In the genomic region with DNA sequence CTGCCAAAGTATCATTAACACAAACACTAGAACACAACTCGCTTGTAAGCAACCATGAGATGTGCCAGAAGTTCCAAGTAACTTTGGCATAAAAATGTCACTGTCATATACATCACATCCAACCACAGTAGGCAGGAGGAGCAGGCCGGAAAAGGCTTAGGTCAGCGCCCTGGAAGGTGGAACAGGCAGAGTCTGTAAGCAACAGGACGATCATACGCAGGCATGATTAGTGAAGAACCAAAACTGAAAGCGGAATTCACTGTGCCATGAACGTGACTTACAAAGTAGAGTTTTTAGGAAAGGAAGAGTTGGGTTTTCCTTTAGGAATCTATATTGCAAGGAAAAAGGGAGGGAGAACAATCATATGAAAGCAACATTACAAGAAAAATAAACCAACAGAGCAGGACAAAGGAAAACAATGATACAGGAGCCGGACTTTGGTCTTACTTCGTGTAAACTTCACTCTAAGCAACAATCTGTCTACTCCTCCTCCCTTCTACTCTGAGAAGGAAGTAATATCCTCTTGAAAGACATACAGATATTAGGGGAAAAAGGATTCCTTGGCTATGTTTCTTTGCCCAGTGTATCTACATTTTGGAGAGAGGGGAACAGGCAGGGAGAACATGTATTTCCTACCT, we compare ENCODE assay signal across 8 cellular contexts. TPM values are rescaled to one million over a fixed set of nuclear protein-coding genes. Genes with fewer than 3 reads are reported as not detected.
A peak's percentile ranks its signal among the peaks of the same experiment; 100 is the strongest.
DNase-seq lines count a peak whose midpoint lies in the region; ATAC-seq and TF ChIP-seq lines count a peak whose summit lies in the region.

No MANE protein-coding gene starts in this region.

- DNase-seq in activated T-cell treated with anti-CD3 and anti-CD28 coated beads, Interleukin-2, amount 50 U/mL, for 24 hours, result peak; percentile 28
- no peak for DNase-seq in activated T-cell treated with anti-CD3 and anti-CD28 coated beads, Interleukin-2, amount 50 U/mL, for 1 hour
- DNase-seq in effector memory CD4-positive, alpha-beta T cell, result no peak
- DNase-seq in tibial nerve (ENCODE audit: low spot score in 2 of 2) (peak in 1 of 2 donors; percentile 25), DMS 273 treated with DMSO at 0.1 percent for 48 hours (lab: John Stamatoyannopoulos, UW) (no peak)

- H3K27ac ChIP-seq in effector memory CD4-positive, alpha-beta T cell (ENCODE audit: insufficient read depth, low read length, poor library complexity, severe bottlenecking), result peak overlapping the region; percentile 29
- H3K27ac ChIP-seq in mesodermal cell (ENCODE audit: low read depth, low read length, severe bottlenecking) (peak overlapping the region; percentile 10), tibial nerve (peak overlapping the region in 3 of 4 donors; percentile 56 to 78 (median 64))

- H3K4me3 ChIP-seq in effector memory CD4-positive, alpha-beta T cell (ENCODE audit: insufficient read depth, low read depth, low read length, poor library complexity, severe bottlenecking), result no peak overlapping the region
- H3K4me3 ChIP-seq in mesodermal cell (ENCODE audit: extremely low read depth, insufficient read depth, low read length, poor library complexity, severe bottlenecking) (no peak overlapping the region), tibial nerve (peak overlapping the region in 2 of 4 donors; percentile 12 to 21)

- TF ChIP-seq CTCF in tibial nerve (IDR thresholded peaks at IDR 0.05), result no peak

- no peak for TF ChIP-seq POLR2A in tibial nerve (IDR thresholded peaks at IDR 0.05)

- peaks cover 34% of the 10 kb centered on the region for H3K4me1 Mint-ChIP-seq in activated T-cell treated with anti-CD3 and anti-CD28 coated beads, Interleukin-2, amount 50 U/mL, for 24 hours (ENCODE audit: low read depth)

- 97 to 100% methylated on average over 6 to 7 of the region's 9 CpGs for WGBS in mesodermal cell (ENCODE audit: insufficient coverage in 2 of 2), 2 experiments
- WGBS in tibial nerve, 2 donors, result 43 to 45% methylated on average over 9 of the region's 9 CpGs

- no peak for ATAC-seq in GM21825 (IDR thresholded peaks at IDR 0.05; ENCODE audit: unreplicated experiment)
- ATAC-seq in GM18519 (IDR thresholded peaks at IDR 0.05; ENCODE audit: low FRiP score, unreplicated experiment), result no peak

- H3K4me3 Mint-ChIP-seq in activated T-cell treated with anti-CD3 and anti-CD28 coated beads, Interleukin-2, amount 50 U/mL, for 24 hours, result peak overlapping the region; percentile 12

- H3K27ac Mint-ChIP-seq in activated T-cell treated with anti-CD3 and anti-CD28 coated beads, Interleukin-2, amount 50 U/mL, for 24 hours, result peak overlapping the region; percentile 83

- H3K4me1 ChIP-seq in effector memory CD4-positive, alpha-beta T cell (ENCODE audit: control insufficient read depth, insufficient read depth, low read length, poor library complexity, severe bottlenecking), result no peaks in the 10 kb centered on the region
- H3K4me1 ChIP-seq in mesodermal cell (ENCODE audit: control insufficient read depth, insufficient read depth, low read length, poor library complexity, severe bottlenecking), result no peaks in the 10 kb centered on the region
- H3K4me1 ChIP-seq in tibial nerve, result peaks cover 0 to 32% (median 3%) of the 10 kb centered on the region in 4 donors

- peaks cover 59% of the 10 kb centered on the region for H3K36me3 ChIP-seq in effector memory CD4-positive, alpha-beta T cell (ENCODE audit: control insufficient read depth, insufficient read depth, low read length)
- peaks cover 98% of the 10 kb centered on the region for H3K36me3 ChIP-seq in mesodermal cell (ENCODE audit: control insufficient read depth, insufficient read depth, low read length)
- peaks cover 0 to 85% (median 28%) of the 10 kb centered on the region in 3 donors for H3K36me3 ChIP-seq in tibial nerve

- no peaks in the 10 kb centered on the region for H3K9me3 ChIP-seq in effector memory CD4-positive, alpha-beta T cell (ENCODE audit: control insufficient read depth, low read length)
- no peaks in the 10 kb centered on the region for H3K9me3 ChIP-seq in mesodermal cell (ENCODE audit: control insufficient read depth, low read length)
- no peaks in the 10 kb centered on the region for H3K9me3 ChIP-seq in tibial nerve

- no peaks in the 10 kb centered on the region for H3K9me3 Mint-ChIP-seq in activated T-cell treated with anti-CD3 and anti-CD28 coated beads, Interleukin-2, amount 50 U/mL, for 24 hours

- H3K36me3 Mint-ChIP-seq in activated T-cell treated with anti-CD3 and anti-CD28 coated beads, Interleukin-2, amount 50 U/mL, for 24 hours (ENCODE audit: low read depth), result peaks cover 89% of the 10 kb centered on the region

- no peaks in the 10 kb centered on the region for H3K27me3 ChIP-seq in effector memory CD4-positive, alpha-beta T cell (replicated peaks; ENCODE audit: control insufficient read depth, insufficient read depth, low read length, poor library complexity, severe bottlenecking)
- H3K27me3 ChIP-seq in tibial nerve, result no peaks in the 10 kb centered on the region

- TF ChIP-seq EP300 in tibial nerve (IDR thresholded peaks at IDR 0.05), result peak in 1 of 2 donors; percentile 28

- no peaks in the 10 kb centered on the region for H3K27me3 Mint-ChIP-seq in activated T-cell treated with anti-CD3 and anti-CD28 coated beads, Interleukin-2, amount 50 U/mL, for 24 hours

RNA-seq across cellular contexts. Expression of gene YWHAE, which starts 52.2 kb away (rescaled TPM):
- 846 TPM for polyA plus RNA-seq in mesodermal cell (2013, experiment 1 of 2)
- 947 TPM for polyA plus RNA-seq in mesodermal cell (2013, experiment 2 of 2)
- total RNA-seq in tibial nerve, result 100 to 1,000 TPM; 581 to 765 (median 678) TPM

Comparison
In these comparisons a context has a peak if more than half of its experiments do, and no peak if none do; other contexts are left out.
1. H3K27ac ChIP-seq: peak in every context shown above with its lines; median percentile 64 in tibial nerve; 29 in effector memory CD4-positive, alpha-beta T cell; 10 in mesodermal cell.